1 cellular context compared by ENCODE assay signal in the genomic region with DNA sequence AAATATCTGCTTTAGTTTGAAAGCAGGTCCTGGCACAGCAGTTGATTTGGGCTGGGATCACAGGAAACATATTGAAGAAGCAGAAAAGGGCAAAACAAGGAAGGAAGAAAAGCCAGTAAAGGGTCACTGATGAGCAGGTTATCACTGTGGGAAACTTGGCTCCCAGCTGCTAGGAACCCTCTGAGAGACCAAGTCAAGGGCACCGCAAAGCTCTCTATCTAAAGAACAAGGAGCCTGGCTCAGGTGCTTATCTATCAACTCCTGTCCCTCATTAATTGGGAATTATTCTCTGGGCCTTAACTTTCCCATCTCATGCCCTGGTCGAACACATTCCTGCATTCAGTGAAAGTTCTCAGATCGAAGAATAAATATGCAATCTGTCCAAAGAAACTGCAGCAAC.
TF ChIP-seq lines count a peak whose summit lies in the region.

No MANE protein-coding gene starts in this region.

TF ChIP-seq in WTC11, 78 proteins besides CTCF, POLR2A, EP300 and RAD21 (continued from another document):
- TF ChIP-seq, protein P1, sequence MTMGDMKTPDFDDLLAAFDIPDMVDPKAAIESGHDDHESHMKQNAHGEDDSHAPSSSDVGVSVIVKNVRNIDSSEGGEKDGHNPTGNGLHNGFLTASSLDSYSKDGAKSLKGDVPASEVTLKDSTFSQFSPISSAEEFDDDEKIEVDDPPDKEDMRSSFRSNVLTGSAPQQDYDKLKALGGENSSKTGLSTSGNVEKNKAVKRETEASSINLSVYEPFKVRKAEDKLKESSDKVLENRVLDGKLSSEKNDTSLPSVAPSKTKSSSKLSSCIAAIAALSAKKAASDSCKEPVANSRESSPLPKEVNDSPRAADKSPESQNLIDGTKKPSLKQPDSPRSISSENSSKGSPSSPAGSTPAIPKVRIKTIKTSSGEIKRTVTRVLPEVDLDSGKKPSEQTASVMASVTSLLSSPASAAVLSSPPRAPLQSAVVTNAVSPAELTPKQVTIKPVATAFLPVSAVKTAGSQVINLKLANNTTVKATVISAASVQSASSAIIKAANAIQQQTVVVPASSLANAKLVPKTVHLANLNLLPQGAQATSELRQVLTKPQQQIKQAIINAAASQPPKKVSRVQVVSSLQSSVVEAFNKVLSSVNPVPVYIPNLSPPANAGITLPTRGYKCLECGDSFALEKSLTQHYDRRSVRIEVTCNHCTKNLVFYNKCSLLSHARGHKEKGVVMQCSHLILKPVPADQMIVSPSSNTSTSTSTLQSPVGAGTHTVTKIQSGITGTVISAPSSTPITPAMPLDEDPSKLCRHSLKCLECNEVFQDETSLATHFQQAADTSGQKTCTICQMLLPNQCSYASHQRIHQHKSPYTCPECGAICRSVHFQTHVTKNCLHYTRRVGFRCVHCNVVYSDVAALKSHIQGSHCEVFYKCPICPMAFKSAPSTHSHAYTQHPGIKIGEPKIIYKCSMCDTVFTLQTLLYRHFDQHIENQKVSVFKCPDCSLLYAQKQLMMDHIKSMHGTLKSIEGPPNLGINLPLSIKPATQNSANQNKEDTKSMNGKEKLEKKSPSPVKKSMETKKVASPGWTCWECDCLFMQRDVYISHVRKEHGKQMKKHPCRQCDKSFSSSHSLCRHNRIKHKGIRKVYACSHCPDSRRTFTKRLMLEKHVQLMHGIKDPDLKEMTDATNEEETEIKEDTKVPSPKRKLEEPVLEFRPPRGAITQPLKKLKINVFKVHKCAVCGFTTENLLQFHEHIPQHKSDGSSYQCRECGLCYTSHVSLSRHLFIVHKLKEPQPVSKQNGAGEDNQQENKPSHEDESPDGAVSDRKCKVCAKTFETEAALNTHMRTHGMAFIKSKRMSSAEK (CRISPR knock-in tag; IDR thresholded peaks at IDR 0.05; ENCODE audit: borderline replicate concordance) = no peak
- TF ChIP-seq, protein P2, sequence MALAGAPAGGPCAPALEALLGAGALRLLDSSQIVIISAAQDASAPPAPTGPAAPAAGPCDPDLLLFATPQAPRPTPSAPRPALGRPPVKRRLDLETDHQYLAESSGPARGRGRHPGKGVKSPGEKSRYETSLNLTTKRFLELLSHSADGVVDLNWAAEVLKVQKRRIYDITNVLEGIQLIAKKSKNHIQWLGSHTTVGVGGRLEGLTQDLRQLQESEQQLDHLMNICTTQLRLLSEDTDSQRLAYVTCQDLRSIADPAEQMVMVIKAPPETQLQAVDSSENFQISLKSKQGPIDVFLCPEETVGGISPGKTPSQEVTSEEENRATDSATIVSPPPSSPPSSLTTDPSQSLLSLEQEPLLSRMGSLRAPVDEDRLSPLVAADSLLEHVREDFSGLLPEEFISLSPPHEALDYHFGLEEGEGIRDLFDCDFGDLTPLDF (CRISPR knock-in tag; IDR thresholded peaks at IDR 0.05) = no peak
- TF ChIP-seq, protein P3, sequence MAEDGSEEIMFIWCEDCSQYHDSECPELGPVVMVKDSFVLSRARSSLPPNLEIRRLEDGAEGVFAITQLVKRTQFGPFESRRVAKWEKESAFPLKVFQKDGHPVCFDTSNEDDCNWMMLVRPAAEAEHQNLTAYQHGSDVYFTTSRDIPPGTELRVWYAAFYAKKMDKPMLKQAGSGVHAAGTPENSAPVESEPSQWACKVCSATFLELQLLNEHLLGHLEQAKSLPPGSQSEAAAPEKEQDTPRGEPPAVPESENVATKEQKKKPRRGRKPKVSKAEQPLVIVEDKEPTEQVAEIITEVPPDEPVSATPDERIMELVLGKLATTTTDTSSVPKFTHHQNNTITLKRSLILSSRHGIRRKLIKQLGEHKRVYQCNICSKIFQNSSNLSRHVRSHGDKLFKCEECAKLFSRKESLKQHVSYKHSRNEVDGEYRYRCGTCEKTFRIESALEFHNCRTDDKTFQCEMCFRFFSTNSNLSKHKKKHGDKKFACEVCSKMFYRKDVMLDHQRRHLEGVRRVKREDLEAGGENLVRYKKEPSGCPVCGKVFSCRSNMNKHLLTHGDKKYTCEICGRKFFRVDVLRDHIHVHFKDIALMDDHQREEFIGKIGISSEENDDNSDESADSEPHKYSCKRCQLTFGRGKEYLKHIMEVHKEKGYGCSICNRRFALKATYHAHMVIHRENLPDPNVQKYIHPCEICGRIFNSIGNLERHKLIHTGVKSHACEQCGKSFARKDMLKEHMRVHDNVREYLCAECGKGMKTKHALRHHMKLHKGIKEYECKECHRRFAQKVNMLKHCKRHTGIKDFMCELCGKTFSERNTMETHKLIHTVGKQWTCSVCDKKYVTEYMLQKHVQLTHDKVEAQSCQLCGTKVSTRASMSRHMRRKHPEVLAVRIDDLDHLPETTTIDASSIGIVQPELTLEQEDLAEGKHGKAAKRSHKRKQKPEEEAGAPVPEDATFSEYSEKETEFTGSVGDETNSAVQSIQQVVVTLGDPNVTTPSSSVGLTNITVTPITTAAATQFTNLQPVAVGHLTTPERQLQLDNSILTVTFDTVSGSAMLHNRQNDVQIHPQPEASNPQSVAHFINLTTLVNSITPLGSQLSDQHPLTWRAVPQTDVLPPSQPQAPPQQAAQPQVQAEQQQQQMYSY (CRISPR knock-in tag; IDR thresholded peaks at IDR 0.05) = no peak
- TF ChIP-seq HMGA2 (CRISPR knock-in tag; IDR thresholded peaks at IDR 0.05) (no peak), NFE2L1 (CRISPR knock-in tag; IDR thresholded peaks at IDR 0.05) (no peak)
